In genomic region chr17:37609170-37610040, GRCh38 we compare ENCODE assay signal across 1 cellular context.
TF ChIP-seq lines count a peak whose summit lies in the region.

Gene SYNRG, minus strand, starts transcription at chr17:37609418. Its CDS starts 63 bp downstream, at chr17:37609355.

TF ChIP-seq in HEK293, 187 proteins besides CTCF, POLR2A, EP300 and RAD21 (continued from another document and continues in another):
- TF ChIP-seq ZNF518A (tag by site-specific recombination; conservative IDR thresholded peaks at IDR 0.05; ENCODE audit: low read depth) (peak; percentile 45; the same call in 1 of the 2 replicates), TCF7L2 (IDR thresholded peaks at IDR 0.05; ENCODE audit: borderline replicate concordance, low read depth, low read length) (no peak), ZNF121 (tag by site-specific recombination; IDR thresholded peaks at IDR 0.05) (0 out of 2 replicates have a peak, but pooled peaks have one; percentile 31), ATF2 (tag by site-specific recombination; IDR thresholded peaks at IDR 0.05; ENCODE audit: low read depth) (no peak), ZIC2 (tag by site-specific recombination; IDR thresholded peaks at IDR 0.05) (peak; percentile 89), KLF10 (tag by site-specific recombination; IDR thresholded peaks at IDR 0.05) (peak; percentile 93), ZNF558 (tag by site-specific recombination; IDR thresholded peaks at IDR 0.05) (no peak), ZNF148 (tag by site-specific recombination; IDR thresholded peaks at IDR 0.05; ENCODE audit: borderline replicate concordance) (no peak), KLF9 (tag by site-specific recombination; IDR thresholded peaks at IDR 0.05; ENCODE audit: low read depth) (peak; percentile 90), ZNF366 (tag by site-specific recombination; conservative IDR thresholded peaks at IDR 0.05) (no peak), ZBTB8A (tag by site-specific recombination; IDR thresholded peaks at IDR 0.05) (peak; percentile 99), ZNF10 (tag by site-specific recombination; IDR thresholded peaks at IDR 0.05) (peak; percentile 93), SALL2 (tag by site-specific recombination; IDR thresholded peaks at IDR 0.05; ENCODE audit: borderline replicate concordance) (no peak), ZNF513 (tag by site-specific recombination; IDR thresholded peaks at IDR 0.05) (peak; percentile 21; the same call in 1 of the 2 replicates), ZNF37A (tag by site-specific recombination; IDR thresholded peaks at IDR 0.05) (no peak), REST (tag by site-specific recombination; IDR thresholded peaks at IDR 0.05) (no peak), ZBTB44 (tag by site-specific recombination; IDR thresholded peaks at IDR 0.05) (peak; percentile 55; the same call in 1 of the 2 replicates), ZNF76 (tag by site-specific recombination; IDR thresholded peaks at IDR 0.05; ENCODE audit: borderline replicate concordance, low read depth) (peak; percentile 86; the same call in 1 of the 2 replicates), ZFP69B (tag by site-specific recombination; IDR thresholded peaks at IDR 0.05) (no peak; the same call in 1 of the 2 replicates), GFI1B (tag by site-specific recombination; IDR thresholded peaks at IDR 0.05) (0 out of 2 replicates have a peak, but pooled peaks have one; percentile 12), ZNF660 (tag by site-specific recombination; IDR thresholded peaks at IDR 0.05) (peak; percentile 84), KLF16 (tag by site-specific recombination; IDR thresholded peaks at IDR 0.05) (peak; percentile 73; the same call in 1 of the 2 replicates), ZNF624 (tag by site-specific recombination; IDR thresholded peaks at IDR 0.05) (no peak), HOXD13 (CRISPR knock-in tag; IDR thresholded peaks at IDR 0.05; ENCODE audit: borderline replicate concordance) (no peak), PRDM10 (tag by site-specific recombination; IDR thresholded peaks at IDR 0.05) (no peak), PBX3 (CRISPR knock-in tag; IDR thresholded peaks at IDR 0.05) (0 out of 2 replicates have a peak, but pooled peaks have one; percentile 79), ZBTB17 (tag by site-specific recombination; IDR thresholded peaks at IDR 0.05) (0 out of 2 replicates have a peak, but pooled peaks have one; percentile 24), ZNF654 (tag by site-specific recombination; IDR thresholded peaks at IDR 0.05; ENCODE audit: low read depth) (peak; percentile 21; the same call in 1 of the 2 replicates), PRDM6 (tag by site-specific recombination; IDR thresholded peaks at IDR 0.05) (no peak), BCL11A (tag by site-specific recombination; IDR thresholded peaks at IDR 0.05; ENCODE audit: low read depth) (peak; percentile 78; the same call in 1 of the 2 replicates), ZNF202 (tag by site-specific recombination; IDR thresholded peaks at IDR 0.05; ENCODE audit: borderline replicate concordance) (no peak)
